8 cellular contexts compared by ENCODE assay signal in genomic region chr16:89828199-89828869, GRCh38. TPM values are rescaled to one million over a fixed set of nuclear protein-coding genes. Genes with fewer than 3 reads are reported as not detected.
DNase-seq lines count a peak whose midpoint lies in the region; ATAC-seq, FAIRE-seq and TF ChIP-seq lines count a peak whose summit lies in the region.

SPIRE2 (plus strand) TSS chr16:89828475; CDS start chr16:89828551, 76 bp downstream.

- H3K4me2 ChIP-seq in keratinocyte (ENCODE audit: control insufficient read depth, extremely low read depth, insufficient read depth, low read depth, low read length), result peak within 1 kb of the TSS; percentile 90

- H2AFZ ChIP-seq in keratinocyte (ENCODE audit: control insufficient read depth, low read length), result peak within 1 kb of the TSS; percentile 4

- no peaks in the 10 kb centered on the region for H3K9me3 ChIP-seq in keratinocyte (ENCODE audit: control insufficient read depth, low read depth, low read length)

- dilution Hi-C loops in keratinocyte (cut with MboI; ENCODE audit: extremely low pct_ligation_motif_present, low sequenced_read_pairs), result no loop called here

- peak within 1 kb of the TSS; percentile 41 for H3K4me3 Mint-ChIP-seq in central memory CD8-positive, alpha-beta T cell

- H3K36me3 ChIP-seq in keratinocyte (ENCODE audit: control insufficient read depth in 2 of 2, extremely low read depth in 1 of 2, insufficient read depth in 2 of 2, low read length in 2 of 2), result no peaks in the 10 kb centered on the region

- no peak for FAIRE-seq in keratinocyte (lab: Jason Lieb, UNC)

- H3K9me1 ChIP-seq in keratinocyte (ENCODE audit: control insufficient read depth, extremely low read depth, insufficient read depth, low read length), result no peaks in the 10 kb centered on the region

- peak; percentile 69 for ATAC-seq in GM18498 (IDR thresholded peaks at IDR 0.05; ENCODE audit: unreplicated experiment)
- peak; percentile 97 for ATAC-seq in central memory CD8-positive, alpha-beta T cell (replicated peaks; ENCODE audit: extremely low read depth, poor library complexity, severe bottlenecking)
- ATAC-seq in HG02938 (IDR thresholded peaks at IDR 0.05; ENCODE audit: unreplicated experiment), result no peak

- H3K27ac ChIP-seq in keratinocyte (ENCODE audit: control insufficient read depth, insufficient read depth, low read length), result no peak within 1 kb of the TSS

- H3K4me3 ChIP-seq in keratinocyte (ENCODE audit: control insufficient read depth in 2 of 3, extremely low read depth in 1 of 3, insufficient read depth in 2 of 3, low read depth in 1 of 3, low read length in 3 of 3), result peak within 1 kb of the TSS; percentile 43 to 66 (median 57)

- no peaks in the 10 kb centered on the region for H3K27me3 ChIP-seq in keratinocyte (ENCODE audit: control insufficient read depth, extremely low read depth, insufficient read depth, low read length)

- H4K20me1 ChIP-seq in keratinocyte (ENCODE audit: control insufficient read depth, extremely low read depth, insufficient read depth, low read length), result no peaks in the 10 kb centered on the region

- no peak within 1 kb of the TSS for H3K27ac Mint-ChIP-seq in central memory CD8-positive, alpha-beta T cell (ENCODE audit: low read depth)

- peak; percentile 77 for DNase-seq in LoVo (ENCODE audit: low spot score)
- peak; percentile 70 for DNase-seq in activated CD4-positive, CD25-positive, alpha-beta regulatory T cell treated with anti-CD3 and anti-CD28 coated beads, Interleukin-2, amount 50 U/mL, for 72 hours
- peak; percentile 62 for DNase-seq in central memory CD8-positive, alpha-beta T cell (ENCODE audit: low spot score in 2 of 2)
- DNase-seq in keratinocyte (ENCODE audit: low read depth, low spot score), result no peak
- DNase-seq in stimulated activated CD4-positive, alpha-beta T cell treated with anti-CD3 and anti-CD28 coated beads, Interleukin-12 subunit alpha, Interleukin-12 subunit beta, amount 100 ng/mL, for 4 hours, result peak; percentile 66
- no peak for DNase-seq in NCI-H526 treated with DMSO at 0.1 percent for 48 hours (lab: John Stamatoyannopoulos, UW)

- H3K27me3 Mint-ChIP-seq in central memory CD8-positive, alpha-beta T cell, result no peaks in the 10 kb centered on the region

- TF ChIP-seq CTCF in keratinocyte (optimal IDR thresholded peaks at IDR 0.05 in 1 of 3, IDR thresholded peaks at IDR 0.05 in 1 of 3, conservative IDR thresholded peaks at IDR 0.05 in 1 of 3; ENCODE audit: extremely low read depth in 1 of 3, insufficient read depth in 2 of 3, low read length in 3 of 3), result no peak

- H3K4me1 ChIP-seq in keratinocyte (ENCODE audit: control insufficient read depth, extremely low read depth, insufficient read depth, low read length), result peaks cover 5% of the 10 kb centered on the region

- no peaks in the 10 kb centered on the region for H3K36me3 Mint-ChIP-seq in central memory CD8-positive, alpha-beta T cell (ENCODE audit: insufficient read depth)

- H3K4me1 Mint-ChIP-seq in central memory CD8-positive, alpha-beta T cell, result peaks cover 11% of the 10 kb centered on the region

- H3K9me3 Mint-ChIP-seq in central memory CD8-positive, alpha-beta T cell, result no peaks in the 10 kb centered on the region

- peak within 1 kb of the TSS; percentile 9 for H3K9ac ChIP-seq in keratinocyte (ENCODE audit: control insufficient read depth, extremely low read depth, insufficient read depth, low read length)

- H3K79me2 ChIP-seq in keratinocyte (ENCODE audit: control insufficient read depth, insufficient read depth, low read length), result no peaks in the 10 kb centered on the region

RNA-seq across cellular contexts. Expression of gene SPIRE2, which starts in this region (rescaled TPM):
- 1.1 to 1.7 TPM (median 1.3 TPM) in 3 replicates for polyA plus RNA-seq in keratinocyte
- 3.1 TPM for polyA plus RNA-seq in keratinocyte (2011; ENCODE audit: low read depth)
- polyA plus RNA-seq in keratinocyte (2011; cell fraction: cytosol; rRNA removed), result 0.83 and 1.2 TPM in 2 replicates
- 3.2 and 3.4 TPM in 2 replicates for polyA plus RNA-seq in keratinocyte (2011; cell fraction: nucleus; rRNA removed)
- 1.1 and 1.5 TPM in 2 replicates for polyA plus RNA-seq in keratinocyte (2012; ENCODE audit: low replicate concordance)
- 0.96 to 2.5 TPM (median 0.99 TPM) in 3 replicates for polyA minus RNA-seq in keratinocyte
- polyA minus RNA-seq in keratinocyte (2011; cell fraction: cytosol; rRNA and poly(A)+ RNA removed), result 2.9 TPM
- polyA minus RNA-seq in keratinocyte (2011; cell fraction: nucleus; rRNA and poly(A)+ RNA removed), result 1.6 and 1.8 TPM in 2 replicates

Comparison
In these comparisons a context has a peak if more than half of its experiments do, and no peak if none do; other contexts are left out.
1. DNase-seq: peak in LoVo (single experiment), activated CD4-positive, CD25-positive, alpha-beta regulatory T cell treated with anti-CD3 and anti-CD28 coated beads, Interleukin-2, amount 50 U/mL, for 72 hours (single experiment), central memory CD8-positive, alpha-beta T cell (2 of 2) and stimulated activated CD4-positive, alpha-beta T cell treated with anti-CD3 and anti-CD28 coated beads, Interleukin-12 subunit alpha, Interleukin-12 subunit beta, amount 100 ng/mL, for 4 hours (single experiment); none in keratinocyte (single experiment) and NCI-H526 treated with DMSO at 0.1 percent for 48 hours (single experiment).